ENCODE assay signal across 15 cellular contexts in genomic region chr2:16318474-16319195, GRCh38.
A peak's percentile ranks its signal among the peaks of the same experiment; 100 is the strongest.
DNase-seq lines count a peak whose midpoint lies in the region; ATAC-seq and TF ChIP-seq lines count a peak whose summit lies in the region.
"Had no signal": no experiment of that assay in that cellular context is flagged by ENCODE, and none has a peak within 500 bp of the region (broad histone marks: within the 10 kb centered on the region; RNA-seq: fewer than 3 reads in every experiment).

No MANE protein-coding gene starts in this region.

- no peaks in the 10 kb centered on the region for H3K9me3 Mint-ChIP-seq in GM23338
- H3K9me3 Mint-ChIP-seq in type B pancreatic cell = no peaks in the 10 kb centered on the region

- H3K27ac Mint-ChIP-seq in GM23338 (peak overlapping the region; percentile 26; the same call in 1 of the 2 replicates), type B pancreatic cell (peak overlapping the region; percentile 46)
- H3K27ac Mint-ChIP-seq: activated naive CD8-positive, alpha-beta T cell; T-helper 17 cell had no signal

- H3K36me3 Mint-ChIP-seq in GM23338 (ENCODE audit: low read depth) (no peaks in the 10 kb centered on the region), type B pancreatic cell (no peaks in the 10 kb centered on the region)
- H3K36me3 Mint-ChIP-seq: activated naive CD8-positive, alpha-beta T cell had no signal

- H3K27ac ChIP-seq in GM23338 (ENCODE audit: low read depth) = no peak overlapping the region
- no peak overlapping the region for H3K27ac ChIP-seq in substantia nigra (ENCODE audit: low read depth, low read length, poor library complexity, severe bottlenecking)
- H3K27ac ChIP-seq: HL-60, ovary had no signal

- H3F3A ChIP-seq in GM23338 (replicated peaks; ENCODE audit: low read depth) = no peaks in the 10 kb centered on the region

- H3K27me3 Mint-ChIP-seq in GM23338 (ENCODE audit: insufficient read depth, low read depth, poor library complexity) (peaks cover 18% of the 10 kb centered on the region), type B pancreatic cell (no peaks in the 10 kb centered on the region)
- H3K27me3 Mint-ChIP-seq: activated naive CD8-positive, alpha-beta T cell; T-helper 17 cell had no signal

- no peaks in the 10 kb centered on the region for H3K9me2 ChIP-seq in GM23338 (ENCODE audit: insufficient read depth)

- peak; percentile 12 for DNase-seq in GM23338 (ENCODE audit: low spot score)
- DNase-seq in OCI-M2 (lab: John Stamatoyannopoulos, UW; ENCODE audit: unreplicated experiment) = peak; percentile 2
- DNase-seq in iPS-NIHi11 (ENCODE audit: low spot score) = peak; percentile 48
- DNase-seq in type B pancreatic cell (ENCODE audit: extremely low spot score, unreplicated experiment) = no peak
- DNase-seq in AG08396 (ENCODE audit: low spot score) = no peak
- no peak for DNase-seq in SIG-M5 treated with dmso at 0.1 percent for 504 hours (lab: John Stamatoyannopoulos, UW; ENCODE audit: unreplicated experiment)
- no peak for DNase-seq in substantia nigra (lab: John Stamatoyannopoulos, UW)
- DNase-seq: foreskin melanocyte; left cardiac atrium; NCI-H1105 treated with DMSO at 0.1 percent for 48 hours; ovary; stimulated activated naive CD4-positive, alpha-beta T cell treated with Interleukin-2 at 50 U/mL for 16 hours; T-helper 17 cell had no signal

- 0 out of 2 replicates have a peak, but pooled peaks cover 6% of the 10 kb centered on the region for H3K4me1 ChIP-seq in GM23338 (ENCODE audit: insufficient read depth)

- H3K4me3 Mint-ChIP-seq in GM23338 (no peak overlapping the region), type B pancreatic cell (peak overlapping the region; percentile 20)
- H3K4me3 Mint-ChIP-seq: activated naive CD8-positive, alpha-beta T cell; T-helper 17 cell had no signal

- H2AFZ ChIP-seq in GM23338 = peak overlapping the region; percentile 56; the same call in 1 of the 2 replicates

- peaks cover 16% of the 10 kb centered on the region for H3K4me1 Mint-ChIP-seq in GM23338
- H3K4me1 Mint-ChIP-seq in type B pancreatic cell (ENCODE audit: unreplicated experiment) = peaks cover 44% of the 10 kb centered on the region
- H3K4me1 Mint-ChIP-seq: T-helper 17 cell had no signal

- no peak overlapping the region for H3K4me2 ChIP-seq in GM23338

- H3K79me2 ChIP-seq in GM23338 (replicated peaks; ENCODE audit: insufficient read depth) = no peaks in the 10 kb centered on the region

- TF ChIP-seq CTCF in GM23338 (conservative IDR thresholded peaks at IDR 0.05; ENCODE audit: low read depth in 2 of 2) (no peak), type B pancreatic cell (conservative IDR thresholded peaks at IDR 0.05) (no peak)

- no peaks in the 10 kb centered on the region for H4K20me1 ChIP-seq in GM23338 (replicated peaks; ENCODE audit: insufficient read depth)

- no peaks in the 10 kb centered on the region for H3K36me3 ChIP-seq in GM23338 (ENCODE audit: insufficient read depth)
- H3K36me3 ChIP-seq: ovary had no signal

- no peak; the same call in none of the 3 replicates for ATAC-seq in GM23338
- ATAC-seq: left cardiac atrium, T-helper 17 cell had no signal

- no peak overlapping the region for H3K4me3 ChIP-seq in GM23338
- H3K4me3 ChIP-seq: ovary had no signal

- H3K27me3 ChIP-seq in GM23338 (ENCODE audit: insufficient read depth) = no peaks in the 10 kb centered on the region
- H3K27me3 ChIP-seq: ovary had no signal

TF ChIP-seq in GM23338, 12 proteins besides CTCF, POLR2A, EP300 and RAD21:
- no peak for TF ChIP-seq EZH2 (IDR thresholded peaks at IDR 0.05; ENCODE audit: low read depth, unreplicated experiment)
- TF ChIP-seq EZH2phosphoT487 (IDR thresholded peaks at IDR 0.05; ENCODE audit: unreplicated experiment) = no peak
- no peak for TF ChIP-seq CREB1 (CRISPR knock-in tag; IDR thresholded peaks at IDR 0.05; ENCODE audit: low read depth)
- TF ChIP-seq JUNB (IDR thresholded peaks at IDR 0.05; ENCODE audit: unreplicated experiment) = no peak
- TF ChIP-seq STAT1 (IDR thresholded peaks at IDR 0.05; ENCODE audit: unreplicated experiment) = no peak
- no peak for TF ChIP-seq ZNF462 (CRISPR knock-in tag; IDR thresholded peaks at IDR 0.05)
- no peak for TF ChIP-seq ZNF114 (CRISPR knock-in tag; IDR thresholded peaks at IDR 0.05)
- TF ChIP-seq NANOG (IDR thresholded peaks at IDR 0.05; ENCODE audit: borderline replicate concordance) = no peak
- TF ChIP-seq ETS1 (IDR thresholded peaks at IDR 0.05) = no peak

Comparison
In these comparisons a context has a peak if more than half of its experiments do, and no peak if none do; other contexts are left out.
1. DNase-seq: peak in GM23338 (single experiment), OCI-M2 (single experiment) and iPS-NIHi11 (single experiment); none in type B pancreatic cell (single experiment), AG08396 (single experiment), SIG-M5 treated with dmso at 0.1 percent for 504 hours (single experiment) and substantia nigra (0 of 49).